8 cellular contexts compared by ENCODE assay signal in the genomic region with DNA sequence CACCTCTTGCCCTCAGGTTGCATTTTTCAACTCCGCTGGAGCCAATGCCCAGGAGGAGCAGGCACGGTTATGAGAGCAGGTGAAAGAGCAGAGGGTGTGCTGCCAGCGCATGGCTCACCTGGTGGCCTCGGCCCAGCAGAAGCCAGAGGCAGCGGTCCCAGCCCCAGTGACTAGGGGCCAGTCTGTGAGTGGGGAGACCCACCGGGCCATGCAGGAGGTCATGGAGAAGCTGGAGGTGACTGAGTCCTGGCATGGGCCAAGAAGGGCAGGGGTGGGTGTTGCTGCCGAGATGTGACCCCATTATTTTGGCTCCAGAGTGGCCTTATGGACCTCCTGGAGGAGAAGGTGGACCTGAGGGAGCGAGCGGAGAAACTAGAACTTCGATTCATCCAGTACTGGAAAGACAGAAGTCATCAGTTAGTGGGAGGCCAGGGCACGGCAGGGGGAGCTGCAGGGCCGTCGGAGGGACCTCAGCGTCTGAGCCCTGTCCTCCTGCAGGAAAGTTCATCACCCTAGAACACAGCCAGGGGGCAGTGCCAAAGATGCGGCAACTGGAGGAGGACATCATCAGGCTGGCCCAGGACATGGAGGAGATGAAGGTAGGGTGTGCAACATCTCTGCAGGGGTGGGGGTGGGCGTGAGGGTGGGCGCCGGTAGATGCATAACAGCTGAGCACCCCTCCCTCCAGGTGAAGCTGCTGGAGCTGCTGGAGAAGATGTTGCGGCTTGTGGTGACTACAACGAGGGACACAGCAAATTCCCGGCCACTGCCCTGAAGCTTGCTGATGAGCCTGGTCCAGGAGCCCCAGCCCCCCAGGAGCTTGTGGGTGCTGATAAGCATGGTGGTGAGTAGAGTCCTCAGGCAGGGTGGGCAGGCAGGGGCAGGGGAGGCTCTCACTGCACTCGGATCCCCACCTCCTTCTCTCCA. TPM values are rescaled to one million over a fixed set of nuclear protein-coding genes. Genes with fewer than 3 reads are reported as not detected.
DNase-seq lines count a peak whose midpoint lies in the region; ATAC-seq, FAIRE-seq and TF ChIP-seq lines count a peak whose summit lies in the region.
"Not testable (repeated sequence)": the region's sequence is repeated elsewhere in the genome, so short reads cannot be mapped to it uniquely, and the experiment has no call there.

No MANE protein-coding gene starts in this region.

- H3K79me2 ChIP-seq in OCI-LY3 (ENCODE audit: low read length); SU-DHL-6 (ENCODE audit: insufficient read depth, low read length); HepG2 (ENCODE audit: insufficient read depth, low read length): not testable (repeated sequence)

- H3K27ac ChIP-seq in OCI-LY3 (ENCODE audit: low read length); SU-DHL-6 (ENCODE audit: low read depth, low read length); HepG2 (ENCODE audit: extremely low read length, insufficient read depth, low read length): not testable (repeated sequence)

- TF ChIP-seq EP300 in HepG2 (IDR thresholded peaks at IDR 0.05; ENCODE audit: low read depth in 2 of 2, low read length in 2 of 2); HepG2 (CRISPR knock-in tag; IDR thresholded peaks at IDR 0.05; ENCODE audit: borderline replicate concordance): not testable (repeated sequence)

- H4K20me1 ChIP-seq in OCI-LY3 (ENCODE audit: insufficient read depth, low read length); SU-DHL-6 (ENCODE audit: low read depth, low read length); HepG2 (ENCODE audit: insufficient read depth, low read length): not testable (repeated sequence)

- DNase-seq in AG09309 (ENCODE audit: low read depth) = not testable (repeated sequence)
- DNase-seq in G401 (ENCODE audit: low spot score) (peak; percentile 12), HTR-8/SVneo (ENCODE audit: insufficient read length, low spot score) (peak; percentile 11), NCI-H146 (lab: John Stamatoyannopoulos, UW) (peak; percentile 30), cerebellar cortex (ENCODE audit: low spot score) (peak; percentile 46), HepG2 (ENCODE audit: low spot score) (peak; percentile 74)

- FAIRE-seq in HTR-8/SVneo (lab: Jason Lieb, UNC) = not testable (repeated sequence)
- FAIRE-seq in HepG2 (lab: Jason Lieb, UNC) = peak; percentile 71

- in situ Hi-C loops in G401 (cut with HindIII; ENCODE audit: low sequenced_read_pairs); HepG2 (cut with HindIII; ENCODE audit: extremely low pct_ligation_motif_present, low pct_unique_long_range_greater_than_20kb): not testable (repeated sequence)

- not testable (repeated sequence) for H3F3A ChIP-seq in SU-DHL-6 (ENCODE audit: insufficient read depth)

- TF ChIP-seq RAD21 in HepG2 (CRISPR knock-in tag; IDR thresholded peaks at IDR 0.05) = peak; percentile 93

- intact Hi-C loops in HepG2 (cut with micrococcal nuclease; ENCODE audit: unreplicated experiment) = loop anchor here (1.0 to 5.0 kb wide), 3 partner anchors 70 to 590 kb away; no protein-coding TSS in a partner anchor

- not testable (repeated sequence) for BruUV-seq in HepG2 (replicated peaks; lab: Mats Ljungman, UMichigan)

- WGBS in HepG2 (ENCODE audit: low lambda C conversion rate) = 34% methylated on average over 16 of the region's 22 CpGs

- not testable (repeated sequence) for TF ChIP-seq POLR2A in HepG2 (IDR thresholded peaks at IDR 0.05; ENCODE audit: insufficient read depth in 1 of 2, low read depth in 2 of 2, low read length in 2 of 2)

- POLR2A ChIA-PET in HepG2 (lab: Yijun Ruan, JAX) = interaction anchor here (1.1 kb wide), 1 partner anchor 59 kb away, joined by 3 read pairs; the partner anchor contains the start of gene LYSMD4

- TF ChIP-seq CTCF in AG09309 (IDR thresholded peaks at IDR 0.05; ENCODE audit: control insufficient read depth, insufficient read depth, low read depth, low read length, missing control alignments) = peak; percentile 19
- peak; percentile 16 for TF ChIP-seq CTCF in OCI-LY3 (IDR thresholded peaks at IDR 0.05; ENCODE audit: low read depth, low read length)
- peak; percentile 11 for TF ChIP-seq CTCF in SU-DHL-6 (IDR thresholded peaks at IDR 0.05; ENCODE audit: insufficient read depth, low read length, poor library complexity, severe bottlenecking)
- peak; percentile 93 for TF ChIP-seq CTCF in HepG2 (CRISPR knock-in tag; IDR thresholded peaks at IDR 0.05)

- peak; percentile 99 for ATAC-seq in HepG2

- not testable (repeated sequence) for H3K9me2 ChIP-seq in SU-DHL-6 (replicated peaks; ENCODE audit: insufficient read depth, low read length)

- H3K4me2 ChIP-seq in OCI-LY3 (ENCODE audit: low read length); SU-DHL-6 (ENCODE audit: low read depth, low read length, poor library complexity, severe bottlenecking): not testable (repeated sequence)
- peak overlapping the region; percentile 88 for H3K4me2 ChIP-seq in HepG2 (ENCODE audit: low read depth, low read length)

- H2AFZ ChIP-seq in OCI-LY3 (ENCODE audit: low read depth, low read length); SU-DHL-6 (ENCODE audit: low read depth, low read length, severe bottlenecking): not testable (repeated sequence)
- peak overlapping the region; percentile 82 for H2AFZ ChIP-seq in HepG2 (ENCODE audit: low read length)

- not testable (repeated sequence) for H3K9ac ChIP-seq in OCI-LY3 (ENCODE audit: low read length); SU-DHL-6 (ENCODE audit: low read length); HepG2 (ENCODE audit: insufficient read depth, low read depth, low read length)

- not testable (repeated sequence) for H3K4me1 ChIP-seq in OCI-LY3 (ENCODE audit: low read length)
- H3K4me1 ChIP-seq in HepG2 (ENCODE audit: insufficient read depth, low read length) = peaks cover 17% of the 10 kb centered on the region

- not testable (repeated sequence) for H3K4me3 ChIP-seq in AG09309 (ENCODE audit: control insufficient read depth, low read depth, low read length); OCI-LY3 (ENCODE audit: low read length); SU-DHL-6 (ENCODE audit: insufficient read depth, low read length, poor library complexity, severe bottlenecking)
- H3K4me3 ChIP-seq in HepG2 (replicated peaks in 1 of 3; ENCODE audit: insufficient read depth in 1 of 3, low read depth in 2 of 3, low read length in 3 of 3) = peak overlapping the region in 2 of 3 experiments; percentile 27 to 61; a peak in 3 of 6 replicates

- not testable (repeated sequence) for H3K9me3 ChIP-seq in OCI-LY3 (ENCODE audit: insufficient read depth, low read length); SU-DHL-6 (ENCODE audit: insufficient read depth, low read length); HepG2 (ENCODE audit: low read length)

- H3K27me3 ChIP-seq in OCI-LY3 (ENCODE audit: low read depth, low read length); SU-DHL-6 (ENCODE audit: low read length); HepG2 (ENCODE audit: control insufficient read depth in 1 of 2, insufficient read depth in 2 of 2, low read length in 2 of 2): not testable (repeated sequence)

- H3K36me3 ChIP-seq in OCI-LY3 (replicated peaks; ENCODE audit: low read depth, low read length); SU-DHL-6 (ENCODE audit: low read length); HepG2 (replicated peaks in 1 of 2; ENCODE audit: control insufficient read depth in 1 of 2, insufficient read depth in 2 of 2, low read length in 2 of 2): not testable (repeated sequence)

- CTCF ChIA-PET in HepG2 (lab: Yijun Ruan, JAX; ENCODE audit: low intra/inter-chr PET ratio, low total read pairs) = interaction anchor here (0.7 to 1.3 kb wide), 4 partner anchors 36 to 591 kb away, joined by 3 to 9 read pairs (median 5); no protein-coding TSS in a partner anchor

TF ChIP-seq in HepG2, 621 proteins besides CTCF, POLR2A, EP300 and RAD21 (continues in another document):
- peak; percentile 55; the same call in 1 of the 2 replicates for TF ChIP-seq GATAD2A (CRISPR knock-in tag; IDR thresholded peaks at IDR 0.05)

RNA-seq across cellular contexts. Expression of gene LYSMD4, which starts 58.9 kb away (rescaled TPM):
- total RNA-seq in G401 (2014; rRNA removed; shearing (Covaris generic)) = 8.0 and 9.1 TPM in 2 replicates
- total RNA-seq in HepG2 (2016; rRNA removed; fragmentation: Illumina TruSeq; extraction: Trizol) = 5.6 and 8.5 TPM in 2 replicates
- total RNA-seq in HepG2 (2016; cell fraction: cytosol; rRNA removed; fragmentation: Illumina TruSeq; extraction: Trizol; ENCODE audit: low read depth) = 1.4 TPM in 2 replicates
- 4.3 and 8.0 TPM in 2 replicates for total RNA-seq in HepG2 (2016; cell fraction: insoluble cytoplasmic fraction; rRNA removed; fragmentation: Illumina TruSeq; extraction: Trizol)
- total RNA-seq in HepG2 (2016; cell fraction: membrane; rRNA removed; fragmentation: Illumina TruSeq; extraction: Trizol) = 4.1 and 4.7 TPM in 2 replicates
- 10.5 and 12.4 TPM in 2 replicates for total RNA-seq in HepG2 (2016; cell fraction: nucleus; rRNA removed; fragmentation: Illumina TruSeq; extraction: Trizol)
- 7.4 and 7.9 TPM in 2 replicates for polyA plus RNA-seq in HepG2 (2011; rRNA removed)
- 5.0 and 5.5 TPM in 2 replicates for polyA plus RNA-seq in HepG2 (2011; cell fraction: cytosol; rRNA removed)
- 35.1 and 36.9 TPM in 2 replicates for polyA plus RNA-seq in HepG2 (2011; cell fraction: nucleus; rRNA removed)
- 5.9 and 7.0 TPM in 2 replicates for polyA plus RNA-seq in HepG2 (2012)
- polyA plus RNA-seq in HepG2 (2016; cell fraction: cytosol; fragmentation: Illumina TruSeq; extraction: Trizol; ENCODE audit: low read depth) = 1.8 and 2.4 TPM in 2 replicates
- 4.1 and 5.3 TPM in 2 replicates for polyA plus RNA-seq in HepG2 (2016; cell fraction: insoluble cytoplasmic fraction; fragmentation: Illumina TruSeq; extraction: Trizol; ENCODE audit: low read depth)
- 2.8 and 3.1 TPM in 2 replicates for polyA plus RNA-seq in HepG2 (2016; cell fraction: membrane; fragmentation: Illumina TruSeq; extraction: Trizol; ENCODE audit: low read depth)
- polyA plus RNA-seq in HepG2 (2016; cell fraction: nucleus; fragmentation: Illumina TruSeq; extraction: Trizol; ENCODE audit: insufficient read depth, low read depth) = 16.2 and 18.0 TPM in 2 replicates
- 7.4 and 8.7 TPM in 2 replicates for polyA minus RNA-seq in HepG2 (2011; rRNA and poly(A)+ RNA removed; ENCODE audit: low replicate concordance)
- 1.3 and 1.4 TPM in 2 replicates for polyA minus RNA-seq in HepG2 (2011; cell fraction: cytosol; rRNA and poly(A)+ RNA removed)
- polyA minus RNA-seq in HepG2 (2011; cell fraction: nucleus; rRNA and poly(A)+ RNA removed) = 16.1 and 17.4 TPM in 2 replicates

Comparison
In these comparisons a context has a peak if more than half of its experiments do, and no peak if none do; other contexts are left out.
1. CTCF ChIP-seq: peak in every context shown above with its lines; median percentile 93 in HepG2; 19 in AG09309; 16 in OCI-LY3; 11 in SU-DHL-6.